In the genomic region with DNA sequence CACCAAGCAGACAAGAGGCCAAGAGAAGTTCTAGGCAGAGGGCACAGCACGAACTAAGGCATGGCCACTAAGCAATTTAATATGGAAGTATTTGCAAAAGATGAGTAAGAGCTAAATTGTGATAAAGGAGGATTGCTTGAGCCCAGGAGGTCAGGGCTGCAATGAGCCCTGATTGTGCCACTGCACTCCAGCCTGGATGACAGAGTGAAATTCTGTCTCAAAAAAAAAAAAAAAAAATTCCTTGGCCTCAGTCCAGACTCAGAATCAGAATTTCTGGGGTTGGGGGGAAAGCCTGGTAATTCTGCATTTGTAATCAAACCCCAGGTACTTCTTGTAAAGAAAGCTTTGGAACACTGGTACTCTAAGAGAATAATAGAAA, we compare ENCODE assay signal across 13 cellular contexts. TPM values are rescaled to one million over a fixed set of nuclear protein-coding genes. Genes with fewer than 3 reads are reported as not detected.
DNase-seq lines count a peak whose midpoint lies in the region; ATAC-seq, FAIRE-seq and TF ChIP-seq lines count a peak whose summit lies in the region.
"Had no signal": no experiment of that assay in that cellular context is flagged by ENCODE, and none has a peak within 500 bp of the region (broad histone marks: within the 10 kb centered on the region; RNA-seq: fewer than 3 reads in every experiment).

No MANE protein-coding gene starts in this region.

- H3K36me3 ChIP-seq in HepG2 (replicated peaks in 1 of 2; ENCODE audit: control insufficient read depth in 1 of 2, insufficient read depth in 2 of 2, low read length in 2 of 2) (no peaks in the 10 kb centered on the region), right lobe of liver (no peaks in the 10 kb centered on the region), gastroesophageal sphincter (no peaks in the 10 kb centered on the region), parathyroid adenoma (ENCODE audit: control insufficient read depth, insufficient read depth, low read length) (no peaks in the 10 kb centered on the region)

- FAIRE-seq in HepG2 (lab: Jason Lieb, UNC): no peak

- TF ChIP-seq POLR2A in HepG2 (IDR thresholded peaks at IDR 0.05; ENCODE audit: insufficient read depth in 1 of 2, low read depth in 2 of 2, low read length in 2 of 2) (no peak), right lobe of liver (IDR thresholded peaks at IDR 0.05) (no peak), gastroesophageal sphincter (IDR thresholded peaks at IDR 0.05) (no peak)

- in situ Hi-C loops in HepG2 (cut with HindIII; ENCODE audit: extremely low pct_ligation_motif_present, low pct_unique_long_range_greater_than_20kb): no loop called here

- no peak for TF ChIP-seq RAD21 in HepG2 (CRISPR knock-in tag; IDR thresholded peaks at IDR 0.05)

- H3K4me3 ChIP-seq in HepG2 (replicated peaks in 1 of 3; ENCODE audit: insufficient read depth in 1 of 3, low read depth in 2 of 3, low read length in 3 of 3) (no peak overlapping the region), right lobe of liver (no peak overlapping the region), gastroesophageal sphincter (no peak overlapping the region), parathyroid adenoma (ENCODE audit: low read depth, low read length) (no peak overlapping the region)

- H3K79me2 ChIP-seq in HepG2 (ENCODE audit: insufficient read depth, low read length) (no peaks in the 10 kb centered on the region), parathyroid adenoma (no peaks in the 10 kb centered on the region)

- H4K20me1 ChIP-seq in HepG2 (ENCODE audit: insufficient read depth, low read length): no peaks in the 10 kb centered on the region

- intact Hi-C loops in HepG2 (cut with micrococcal nuclease; ENCODE audit: unreplicated experiment) (no loop called here), right lobe of liver (cut with DNase I) (no loop called here)

- H3K4me1 ChIP-seq in HepG2 (ENCODE audit: insufficient read depth, low read length) (peaks cover 17% of the 10 kb centered on the region), right lobe of liver (peaks cover 0 to 5% (median 0%) of the 10 kb centered on the region in 4 donors), gastroesophageal sphincter (peaks cover 35 to 57% (median 37%) of the 10 kb centered on the region in 3 donors), parathyroid adenoma (peaks cover 19% of the 10 kb centered on the region)

- 8% methylated on average over 1 of the region's 1 CpG for WGBS in HepG2 (ENCODE audit: low lambda C conversion rate)
- 57% methylated on average over 1 of the region's 1 CpG for WGBS in right lobe of liver (ENCODE audit: insufficient coverage, low coverage, low lambda C conversion rate, missing lambda C conversion rate)
- WGBS in gastroesophageal sphincter (ENCODE audit: low coverage in 1 of 2), 2 donors: 50 to 100% methylated on average over 1 of the region's 1 CpG

- H3K4me2 ChIP-seq in HepG2 (ENCODE audit: low read depth, low read length) (0 out of 2 replicates have a peak overlapping the region, but pooled peaks have one; percentile 9), parathyroid adenoma (ENCODE audit: low read length) (no peak overlapping the region)

- DNase-seq in HepG2 (ENCODE audit: low spot score) (no peak), right lobe of liver (no peak), NCI-H1105 (lab: John Stamatoyannopoulos, UW) (no peak), MV-4-11 (lab: John Stamatoyannopoulos, UW) (no peak)
- DNase-seq in stimulated activated CD4-positive, alpha-beta T cell treated with anti-CD3 and anti-CD28 coated beads, Interleukin-4, amount 100 ng/mL, for 4 hours: no peak
- DNase-seq: activated CD4-positive, alpha-beta T cell treated with anti-CD3 and anti-CD28 coated beads, Interleukin-2, amount 10 ng/mL, durations not matched to agents 24 days and 14 days; activated T-cell treated with anti-CD3 and anti-CD28 coated beads, Interleukin-2, amount 50 U/mL, for 24 hours; foreskin keratinocyte; NCI-H1048; T-helper 2 cell had no signal

- TF ChIP-seq EP300 in HepG2 (IDR thresholded peaks at IDR 0.05; ENCODE audit: low read depth in 2 of 2, low read length in 2 of 2): no peak
- no peak for TF ChIP-seq EP300 in HepG2 (CRISPR knock-in tag; IDR thresholded peaks at IDR 0.05; ENCODE audit: borderline replicate concordance)
- TF ChIP-seq EP300 in gastroesophageal sphincter (IDR thresholded peaks at IDR 0.05): no peak

- H2AFZ ChIP-seq in HepG2 (ENCODE audit: low read length) (no peak overlapping the region), parathyroid adenoma (peak overlapping the region; percentile 71)

- H3K9ac ChIP-seq in HepG2 (ENCODE audit: insufficient read depth, low read depth, low read length): no peak overlapping the region
- H3K9ac ChIP-seq in parathyroid adenoma: no peak overlapping the region

- POLR2A ChIA-PET in HepG2 (lab: Yijun Ruan, JAX): no interaction called here

- BruUV-seq in HepG2 (replicated peaks; lab: Mats Ljungman, UMichigan): no TSS peak

- ATAC-seq in HepG2 (no peak; the same call in 2 of the 3 replicates), right lobe of liver (no peak), gastroesophageal sphincter (peak; percentile 53), GM19324 (IDR thresholded peaks at IDR 0.05; ENCODE audit: low FRiP score, unreplicated experiment) (no peak)
- ATAC-seq: foreskin keratinocyte had no signal

- H3K27ac ChIP-seq in HepG2 (ENCODE audit: extremely low read length, insufficient read depth, low read length) (no peak overlapping the region), right lobe of liver (no peak overlapping the region), gastroesophageal sphincter (peak overlapping the region; percentile 55 to 88 (median 78)), parathyroid adenoma (no peak overlapping the region)
- H3K27ac ChIP-seq: foreskin keratinocyte had no signal

- CTCF ChIA-PET in HepG2 (lab: Yijun Ruan, JAX; ENCODE audit: low intra/inter-chr PET ratio, low total read pairs): no interaction called here

- H3K9me3 ChIP-seq in HepG2 (ENCODE audit: low read length) (no peaks in the 10 kb centered on the region), right lobe of liver (no peaks in the 10 kb centered on the region), gastroesophageal sphincter (no peaks in the 10 kb centered on the region), parathyroid adenoma (ENCODE audit: control insufficient read depth, low read length) (no peaks in the 10 kb centered on the region)

- TF ChIP-seq CTCF in HepG2 (CRISPR knock-in tag; IDR thresholded peaks at IDR 0.05): no peak
- no peak for TF ChIP-seq CTCF in right lobe of liver (IDR thresholded peaks at IDR 0.05)
- TF ChIP-seq CTCF in gastroesophageal sphincter (IDR thresholded peaks at IDR 0.05): no peak
- no peak for TF ChIP-seq CTCF in parathyroid adenoma (IDR thresholded peaks at IDR 0.05)

- no peaks in the 10 kb centered on the region for H3K27me3 ChIP-seq in HepG2 (ENCODE audit: control insufficient read depth in 1 of 2, insufficient read depth in 2 of 2, low read length in 2 of 2)
- no peaks in the 10 kb centered on the region for H3K27me3 ChIP-seq in right lobe of liver
- H3K27me3 ChIP-seq in gastroesophageal sphincter: no peaks in the 10 kb centered on the region
- H3K27me3 ChIP-seq in parathyroid adenoma (ENCODE audit: control insufficient read depth, insufficient read depth, low read length): no peaks in the 10 kb centered on the region
- H3K27me3 ChIP-seq: foreskin keratinocyte had no signal

TF ChIP-seq in HepG2, 621 proteins besides CTCF, POLR2A, EP300 and RAD21 (continues in another document):
- no peak for TF ChIP-seq HCFC1 (IDR thresholded peaks at IDR 0.05; ENCODE audit: low read depth, low read length)
- no peak for TF ChIP-seq ZNF431 (CRISPR knock-in tag; IDR thresholded peaks at IDR 0.05; ENCODE audit: borderline replicate concordance, low read depth)
- no peak for TF ChIP-seq ZNF225 (CRISPR knock-in tag; IDR thresholded peaks at IDR 0.05)
- no peak for TF ChIP-seq ZFP36L1 (CRISPR knock-in tag; IDR thresholded peaks at IDR 0.05)

RNA-seq across cellular contexts. Expression of a gene that starts 46.8 kb away (rescaled TPM):
- total RNA-seq in HepG2 (2016; rRNA removed; fragmentation: Illumina TruSeq; extraction: Trizol) (67.4 and 98.4 TPM in 2 replicates), right lobe of liver (100 to 1,000 TPM; 126 to 195 (median 177) TPM), gastroesophageal sphincter (100 to 1,000 TPM; 216 to 304 (median 228) TPM)
- 113 and 115 TPM in 2 replicates for total RNA-seq in HepG2 (2016; cell fraction: cytosol; rRNA removed; fragmentation: Illumina TruSeq; extraction: Trizol; ENCODE audit: low read depth)
- total RNA-seq in HepG2 (2016; cell fraction: insoluble cytoplasmic fraction; rRNA removed; fragmentation: Illumina TruSeq; extraction: Trizol): 65.4 and 98.8 TPM in 2 replicates
- total RNA-seq in HepG2 (2016; cell fraction: membrane; rRNA removed; fragmentation: Illumina TruSeq; extraction: Trizol): 63.8 and 71.5 TPM in 2 replicates
- total RNA-seq in HepG2 (2016; cell fraction: nucleus; rRNA removed; fragmentation: Illumina TruSeq; extraction: Trizol): 135 and 150 TPM in 2 replicates
- 100 and 133 TPM in 2 replicates for polyA plus RNA-seq in HepG2 (2011; rRNA removed)
- 56.6 and 89.3 TPM in 2 replicates for polyA plus RNA-seq in HepG2 (2011; cell fraction: cytosol; rRNA removed)
- 46.6 and 69.0 TPM in 2 replicates for polyA plus RNA-seq in HepG2 (2011; cell fraction: nucleus; rRNA removed)
- 176 and 196 TPM in 2 replicates for polyA plus RNA-seq in HepG2 (2012)
- polyA plus RNA-seq in HepG2 (2016; cell fraction: cytosol; fragmentation: Illumina TruSeq; extraction: Trizol; ENCODE audit: low read depth): 25.4 and 26.1 TPM in 2 replicates
- polyA plus RNA-seq in HepG2 (2016; cell fraction: insoluble cytoplasmic fraction; fragmentation: Illumina TruSeq; extraction: Trizol; ENCODE audit: low read depth): 104 and 116 TPM in 2 replicates
- polyA plus RNA-seq in HepG2 (2016; cell fraction: membrane; fragmentation: Illumina TruSeq; extraction: Trizol; ENCODE audit: low read depth): 56.9 and 65.1 TPM in 2 replicates
- polyA plus RNA-seq in HepG2 (2016; cell fraction: nucleus; fragmentation: Illumina TruSeq; extraction: Trizol; ENCODE audit: insufficient read depth, low read depth): 271 and 279 TPM in 2 replicates
- 71.7 and 98.5 TPM in 2 replicates for polyA minus RNA-seq in HepG2 (2011; rRNA and poly(A)+ RNA removed; ENCODE audit: low replicate concordance)
- polyA minus RNA-seq in HepG2 (2011; cell fraction: cytosol; rRNA and poly(A)+ RNA removed): 85.3 and 110 TPM in 2 replicates
- polyA minus RNA-seq in HepG2 (2011; cell fraction: nucleus; rRNA and poly(A)+ RNA removed): 103 and 105 TPM in 2 replicates

Comparison
In these comparisons a context has a peak if more than half of its experiments do, and no peak if none do; other contexts are left out.
1. H3K27ac ChIP-seq: peak in gastroesophageal sphincter (4 of 4); none in HepG2 (single experiment), right lobe of liver (0 of 3) and parathyroid adenoma (single experiment).